In genomic region chr12:98738539-98738938, GRCh38 we compare ENCODE assay signal across 22 cellular contexts.
A peak's percentile ranks its signal among the peaks of the same experiment; 100 is the strongest.
DNase-seq lines count a peak whose midpoint lies in the region; ATAC-seq and TF ChIP-seq lines count a peak whose summit lies in the region.
"Had no signal": no experiment of that assay in that cellular context is flagged by ENCODE, and none has a peak within 500 bp of the region (broad histone marks: within the 10 kb centered on the region; RNA-seq: fewer than 3 reads in every experiment).

No MANE protein-coding gene starts in this region.

- no peaks in the 10 kb centered on the region for H3K9me3 Mint-ChIP-seq in activated CD8-positive, alpha-beta T cell treated with anti-CD3 and anti-CD28 coated beads for 36 hours
- H3K9me3 Mint-ChIP-seq in activated CD8-positive, alpha-beta T cell treated with anti-CD3 and anti-CD28 coated beads, Interleukin-2, amount 10 ng/mL, durations not matched to agents 7 days and 5 days (ENCODE audit: insufficient read depth), result no peaks in the 10 kb centered on the region
- H3K9me3 Mint-ChIP-seq in stimulated activated naive CD8-positive, alpha-beta T cell treated with anti-CD3 and anti-CD28 coated beads, Interleukin-15, amount 100 ng/mL, for 72 hours, result peaks cover 0 to 5% of the 10 kb centered on the region in 2 donors
- H3K9me3 Mint-ChIP-seq in activated T-helper 2 cell treated with anti-CD3 and anti-CD28 coated beads, Interferon-gamma antibody, Interleukin-2, Interleukin-4, amounts not matched to agents 10 μg/mL and 5 μg/mL and 100 μg/mL, durations not matched to agents 14 hours and 24 hours and 36 hours, result no peaks in the 10 kb centered on the region

- ATAC-seq in activated CD8-positive, alpha-beta T cell treated with anti-CD3 and anti-CD28 coated beads for 36 hours, result peak; percentile 31
- no peak for ATAC-seq in activated CD8-positive, alpha-beta T cell treated with anti-CD3 and anti-CD28 coated beads, Interleukin-2, amount 10 ng/mL, durations not matched to agents 7 days and 5 days
- peak; percentile 58 for ATAC-seq in stimulated activated naive CD8-positive, alpha-beta T cell treated with anti-CD3 and anti-CD28 coated beads, Interleukin-15, amount 100 ng/mL, for 72 hours
- ATAC-seq in stimulated activated naive CD8-positive, alpha-beta T cell treated with anti-CD3 and anti-CD28 coated beads, Interleukin-15, Interleukin-2, amounts not matched to agents 100 U/mL and 50 U/mL, for 24 hours, result no peak
- ATAC-seq: GM12878 had no signal

- CTCF ChIA-PET in activated CD8-positive, alpha-beta T cell treated with anti-CD3 and anti-CD28 coated beads for 36 hours (lab: Charles Lee), result interaction anchor here (1.2 kb wide), 1 partner anchor 13 kb away, joined by 5 read pairs; no protein-coding TSS in a partner anchor
- CTCF ChIA-PET in activated CD8-positive, alpha-beta T cell treated with anti-CD3 and anti-CD28 coated beads, Interleukin-2, amount 10 ng/mL, durations not matched to agents 7 days and 5 days (lab: Charles Lee), result interaction anchor here (1.2 kb wide), 2 partner anchors 13 to 36 kb away, joined by 3 to 5 read pairs; no protein-coding TSS in a partner anchor

- no peak overlapping the region for H3K27ac Mint-ChIP-seq in activated CD8-positive, alpha-beta T cell treated with anti-CD3 and anti-CD28 coated beads for 36 hours
- H3K27ac Mint-ChIP-seq in activated CD8-positive, alpha-beta T cell treated with anti-CD3 and anti-CD28 coated beads, Interleukin-2, amount 10 ng/mL, durations not matched to agents 7 days and 5 days, result no peak overlapping the region
- H3K27ac Mint-ChIP-seq in stimulated activated naive CD8-positive, alpha-beta T cell treated with anti-CD3 and anti-CD28 coated beads, Interleukin-15, amount 100 ng/mL, for 72 hours, result no peak overlapping the region
- H3K27ac Mint-ChIP-seq in activated T-helper 2 cell treated with anti-CD3 and anti-CD28 coated beads, Interferon-gamma antibody, Interleukin-2, Interleukin-4, amounts not matched to agents 10 μg/mL and 5 μg/mL and 100 μg/mL, durations not matched to agents 14 hours and 24 hours and 36 hours, result peak overlapping the region; percentile 50

- peaks cover 10% of the 10 kb centered on the region for H3K27me3 Mint-ChIP-seq in activated CD8-positive, alpha-beta T cell treated with anti-CD3 and anti-CD28 coated beads for 36 hours
- H3K27me3 Mint-ChIP-seq in activated CD8-positive, alpha-beta T cell treated with anti-CD3 and anti-CD28 coated beads, Interleukin-2, amount 10 ng/mL, durations not matched to agents 7 days and 5 days (ENCODE audit: low read depth), result peaks cover 5% of the 10 kb centered on the region
- peaks cover 29% of the 10 kb centered on the region for H3K27me3 Mint-ChIP-seq in stimulated activated naive CD8-positive, alpha-beta T cell treated with anti-CD3 and anti-CD28 coated beads, Interleukin-15, amount 100 ng/mL, for 72 hours
- no peaks in the 10 kb centered on the region for H3K27me3 Mint-ChIP-seq in activated T-helper 2 cell treated with anti-CD3 and anti-CD28 coated beads, Interferon-gamma antibody, Interleukin-2, Interleukin-4, amounts not matched to agents 10 μg/mL and 5 μg/mL and 100 μg/mL, durations not matched to agents 14 hours and 24 hours and 36 hours (ENCODE audit: low read depth)

- peaks cover 25% of the 10 kb centered on the region for H3K4me1 Mint-ChIP-seq in activated CD8-positive, alpha-beta T cell treated with anti-CD3 and anti-CD28 coated beads for 36 hours (ENCODE audit: low read depth)
- peaks cover 3% of the 10 kb centered on the region for H3K4me1 Mint-ChIP-seq in activated CD8-positive, alpha-beta T cell treated with anti-CD3 and anti-CD28 coated beads, Interleukin-2, amount 10 ng/mL, durations not matched to agents 7 days and 5 days (ENCODE audit: low read depth)
- peaks cover 21% of the 10 kb centered on the region for H3K4me1 Mint-ChIP-seq in stimulated activated naive CD8-positive, alpha-beta T cell treated with anti-CD3 and anti-CD28 coated beads, Interleukin-15, amount 100 ng/mL, for 72 hours
- peaks cover 68% of the 10 kb centered on the region for H3K4me1 Mint-ChIP-seq in activated T-helper 2 cell treated with anti-CD3 and anti-CD28 coated beads, Interferon-gamma antibody, Interleukin-2, Interleukin-4, amounts not matched to agents 10 μg/mL and 5 μg/mL and 100 μg/mL, durations not matched to agents 14 hours and 24 hours and 36 hours (ENCODE audit: low read depth)

- DNase-seq in activated CD8-positive, alpha-beta T cell treated with anti-CD3 and anti-CD28 coated beads for 36 hours, result no peak
- DNase-seq in activated CD8-positive, alpha-beta T cell treated with anti-CD3 and anti-CD28 coated beads, Interleukin-2, amount 10 ng/mL, durations not matched to agents 7 days and 5 days, result no peak
- no peak for DNase-seq in stimulated activated naive CD8-positive, alpha-beta T cell treated with anti-CD3 and anti-CD28 coated beads, Interleukin-15, amount 100 ng/mL, for 72 hours
- DNase-seq in stimulated activated naive CD8-positive, alpha-beta T cell treated with anti-CD3 and anti-CD28 coated beads, Interleukin-15, Interleukin-2, amounts not matched to agents 100 U/mL and 50 U/mL, for 24 hours, result no peak
- DNase-seq in activated T-helper 2 cell treated with anti-CD3 and anti-CD28 coated beads, Interferon-gamma antibody, Interleukin-2, Interleukin-4, amounts not matched to agents 10 μg/mL and 5 μg/mL and 100 μg/mL, durations not matched to agents 14 hours and 24 hours and 36 hours (ENCODE audit: low spot score), result no peak
- no peak for DNase-seq in NCI-H226
- DNase-seq in NCI-H2196 (lab: John Stamatoyannopoulos, UW; ENCODE audit: unreplicated experiment), result no peak
- DNase-seq: BE2C, DMS53, H7, MG63, NCI-H1048, NCI-H1417 treated with DMSO at 0.1 percent for 48 hours, NCI-H187 treated with DMSO at 0.1 percent for 48 hours, NCI-H2107, NCI-H345, NCI-H524, NCI-H774, OCI-M1, SJCRH30 had no signal

- peaks cover 2% of the 10 kb centered on the region for H3K36me3 Mint-ChIP-seq in activated CD8-positive, alpha-beta T cell treated with anti-CD3 and anti-CD28 coated beads for 36 hours (ENCODE audit: low read depth)
- H3K36me3 Mint-ChIP-seq in activated CD8-positive, alpha-beta T cell treated with anti-CD3 and anti-CD28 coated beads, Interleukin-2, amount 10 ng/mL, durations not matched to agents 7 days and 5 days (ENCODE audit: low read depth), result peaks cover 4% of the 10 kb centered on the region
- H3K36me3 Mint-ChIP-seq in activated T-helper 2 cell treated with anti-CD3 and anti-CD28 coated beads, Interferon-gamma antibody, Interleukin-2, Interleukin-4, amounts not matched to agents 10 μg/mL and 5 μg/mL and 100 μg/mL, durations not matched to agents 14 hours and 24 hours and 36 hours (ENCODE audit: low read depth), result peaks cover 18% of the 10 kb centered on the region

- POLR2A ChIA-PET in activated CD8-positive, alpha-beta T cell treated with anti-CD3 and anti-CD28 coated beads for 36 hours (lab: Charles Lee), result interaction anchor here (0.8 kb wide), 1 partner anchor 9 kb away, joined by 3 read pairs; no protein-coding TSS in a partner anchor
- POLR2A ChIA-PET in activated CD8-positive, alpha-beta T cell treated with anti-CD3 and anti-CD28 coated beads, Interleukin-2, amount 10 ng/mL, durations not matched to agents 7 days and 5 days (lab: Charles Lee), result interaction anchor here (0.6 kb wide), 1 partner anchor 72 kb away, joined by 3 read pairs; no protein-coding TSS in a partner anchor

- no peak overlapping the region for H3K4me3 Mint-ChIP-seq in activated CD8-positive, alpha-beta T cell treated with anti-CD3 and anti-CD28 coated beads for 36 hours
- no peak overlapping the region for H3K4me3 Mint-ChIP-seq in activated CD8-positive, alpha-beta T cell treated with anti-CD3 and anti-CD28 coated beads, Interleukin-2, amount 10 ng/mL, durations not matched to agents 7 days and 5 days
- no peak overlapping the region for H3K4me3 Mint-ChIP-seq in stimulated activated naive CD8-positive, alpha-beta T cell treated with anti-CD3 and anti-CD28 coated beads, Interleukin-15, amount 100 ng/mL, for 72 hours
- H3K4me3 Mint-ChIP-seq in activated T-helper 2 cell treated with anti-CD3 and anti-CD28 coated beads, Interferon-gamma antibody, Interleukin-2, Interleukin-4, amounts not matched to agents 10 μg/mL and 5 μg/mL and 100 μg/mL, durations not matched to agents 14 hours and 24 hours and 36 hours (ENCODE audit: low read depth), result no peak overlapping the region

- peak overlapping the region; percentile 40 for H3K27ac ChIP-seq in temporal lobe (ENCODE audit: low read depth, low read length)
- H3K27ac ChIP-seq: SJCRH30 had no signal

- intact Hi-C loops in activated CD8-positive, alpha-beta T cell treated with anti-CD3 and anti-CD28 coated beads for 36 hours (cut with micrococcal nuclease), result no loop called here
- intact Hi-C loops in activated T-helper 2 cell treated with anti-CD3 and anti-CD28 coated beads, Interferon-gamma antibody, Interleukin-2, Interleukin-4, amounts not matched to agents 10 μg/mL and 5 μg/mL and 100 μg/mL, durations not matched to agents 14 hours and 24 hours and 36 hours (cut with micrococcal nuclease), result no loop called here

- no peak for TF ChIP-seq CTCF in activated CD8-positive, alpha-beta T cell treated with anti-CD3 and anti-CD28 coated beads for 36 hours (IDR thresholded peaks at IDR 0.05)

Comparison
In these comparisons a context has a peak if more than half of its experiments do, and no peak if none do; other contexts are left out.
1. ATAC-seq: peak in activated CD8-positive, alpha-beta T cell treated with anti-CD3 and anti-CD28 coated beads for 36 hours (single experiment) and stimulated activated naive CD8-positive, alpha-beta T cell treated with anti-CD3 and anti-CD28 coated beads, Interleukin-15, amount 100 ng/mL, for 72 hours (single experiment); none in activated CD8-positive, alpha-beta T cell treated with anti-CD3 and anti-CD28 coated beads, Interleukin-2, amount 10 ng/mL, durations not matched to agents 7 days and 5 days (single experiment) and stimulated activated naive CD8-positive, alpha-beta T cell treated with anti-CD3 and anti-CD28 coated beads, Interleukin-15, Interleukin-2, amounts not matched to agents 100 U/mL and 50 U/mL, for 24 hours (single experiment).